ENCODE assay signal across 1 cellular context in genomic region chr7:128022631-128023532, GRCh38.
TF ChIP-seq lines count a peak whose summit lies in the region.

No MANE protein-coding gene starts in this region.

TF ChIP-seq in WTC11, 78 proteins besides CTCF, POLR2A, EP300 and RAD21 (continued from another document):
- no peak for TF ChIP-seq E2F4 (CRISPR knock-in tag; IDR thresholded peaks at IDR 0.05; ENCODE audit: borderline replicate concordance, low read depth)
- TF ChIP-seq FOXK1 (CRISPR knock-in tag; IDR thresholded peaks at IDR 0.05): no peak
- no peak for TF ChIP-seq MAX (CRISPR knock-in tag; IDR thresholded peaks at IDR 0.05)
- no peak for TF ChIP-seq MYBL2 (CRISPR knock-in tag; IDR thresholded peaks at IDR 0.05)
- TF ChIP-seq ZNF396 (CRISPR knock-in tag; IDR thresholded peaks at IDR 0.05; ENCODE audit: borderline replicate concordance): no peak
